ENCODE assay signal across 1 cellular context in the genomic region with DNA sequence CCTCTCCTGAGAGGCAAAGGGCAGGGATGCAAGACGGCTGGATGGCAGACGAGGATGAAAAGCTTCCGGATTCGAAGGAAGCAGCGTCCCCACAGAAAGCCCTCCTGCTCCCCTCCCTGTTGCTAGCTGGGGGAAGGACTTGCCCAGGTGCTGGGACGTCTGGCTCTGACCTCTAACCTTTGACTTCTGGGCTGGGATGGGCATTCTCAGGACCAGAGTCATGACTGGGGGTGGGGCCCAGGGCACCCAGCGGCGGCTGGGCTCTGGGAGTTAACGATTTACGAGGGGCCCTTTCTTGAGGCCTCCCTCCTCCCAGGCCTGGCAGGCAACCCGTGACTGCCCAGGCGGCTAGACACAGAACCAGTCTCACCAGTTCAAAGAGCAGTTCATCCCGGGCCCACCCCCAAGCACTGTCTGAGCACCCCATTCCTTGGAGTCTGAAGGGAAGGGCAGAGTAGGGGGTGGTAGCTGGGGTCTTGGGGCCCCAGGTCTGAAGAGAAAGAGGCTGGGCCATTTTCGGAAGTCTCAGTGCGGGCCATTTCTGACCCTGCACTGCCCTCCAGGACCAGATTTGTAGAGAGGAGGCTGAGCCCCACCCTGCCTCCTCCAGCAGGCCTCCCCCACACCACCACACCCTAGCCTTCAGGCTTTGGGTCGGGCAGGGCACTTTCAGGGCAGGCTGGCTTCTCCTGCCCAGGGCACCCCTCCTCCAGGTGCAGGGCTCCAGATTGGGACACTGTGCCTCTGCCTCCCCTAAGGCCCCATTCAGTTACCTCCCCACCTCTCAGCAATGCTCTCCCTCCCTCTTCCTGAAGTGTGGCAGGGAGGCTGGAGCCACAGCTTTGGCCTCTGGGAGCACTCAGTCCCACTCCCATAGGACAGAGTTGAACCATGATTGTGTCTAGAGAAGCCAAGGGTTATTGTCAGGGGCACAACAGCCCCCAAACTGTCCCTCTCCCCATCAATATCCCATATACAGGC.
TF ChIP-seq lines count a peak whose summit lies in the region.

No MANE protein-coding gene starts in this region.

TF ChIP-seq in GM23338, 12 proteins besides CTCF, POLR2A, EP300 and RAD21 (continued from another document):
- TF ChIP-seq, protein P1, sequence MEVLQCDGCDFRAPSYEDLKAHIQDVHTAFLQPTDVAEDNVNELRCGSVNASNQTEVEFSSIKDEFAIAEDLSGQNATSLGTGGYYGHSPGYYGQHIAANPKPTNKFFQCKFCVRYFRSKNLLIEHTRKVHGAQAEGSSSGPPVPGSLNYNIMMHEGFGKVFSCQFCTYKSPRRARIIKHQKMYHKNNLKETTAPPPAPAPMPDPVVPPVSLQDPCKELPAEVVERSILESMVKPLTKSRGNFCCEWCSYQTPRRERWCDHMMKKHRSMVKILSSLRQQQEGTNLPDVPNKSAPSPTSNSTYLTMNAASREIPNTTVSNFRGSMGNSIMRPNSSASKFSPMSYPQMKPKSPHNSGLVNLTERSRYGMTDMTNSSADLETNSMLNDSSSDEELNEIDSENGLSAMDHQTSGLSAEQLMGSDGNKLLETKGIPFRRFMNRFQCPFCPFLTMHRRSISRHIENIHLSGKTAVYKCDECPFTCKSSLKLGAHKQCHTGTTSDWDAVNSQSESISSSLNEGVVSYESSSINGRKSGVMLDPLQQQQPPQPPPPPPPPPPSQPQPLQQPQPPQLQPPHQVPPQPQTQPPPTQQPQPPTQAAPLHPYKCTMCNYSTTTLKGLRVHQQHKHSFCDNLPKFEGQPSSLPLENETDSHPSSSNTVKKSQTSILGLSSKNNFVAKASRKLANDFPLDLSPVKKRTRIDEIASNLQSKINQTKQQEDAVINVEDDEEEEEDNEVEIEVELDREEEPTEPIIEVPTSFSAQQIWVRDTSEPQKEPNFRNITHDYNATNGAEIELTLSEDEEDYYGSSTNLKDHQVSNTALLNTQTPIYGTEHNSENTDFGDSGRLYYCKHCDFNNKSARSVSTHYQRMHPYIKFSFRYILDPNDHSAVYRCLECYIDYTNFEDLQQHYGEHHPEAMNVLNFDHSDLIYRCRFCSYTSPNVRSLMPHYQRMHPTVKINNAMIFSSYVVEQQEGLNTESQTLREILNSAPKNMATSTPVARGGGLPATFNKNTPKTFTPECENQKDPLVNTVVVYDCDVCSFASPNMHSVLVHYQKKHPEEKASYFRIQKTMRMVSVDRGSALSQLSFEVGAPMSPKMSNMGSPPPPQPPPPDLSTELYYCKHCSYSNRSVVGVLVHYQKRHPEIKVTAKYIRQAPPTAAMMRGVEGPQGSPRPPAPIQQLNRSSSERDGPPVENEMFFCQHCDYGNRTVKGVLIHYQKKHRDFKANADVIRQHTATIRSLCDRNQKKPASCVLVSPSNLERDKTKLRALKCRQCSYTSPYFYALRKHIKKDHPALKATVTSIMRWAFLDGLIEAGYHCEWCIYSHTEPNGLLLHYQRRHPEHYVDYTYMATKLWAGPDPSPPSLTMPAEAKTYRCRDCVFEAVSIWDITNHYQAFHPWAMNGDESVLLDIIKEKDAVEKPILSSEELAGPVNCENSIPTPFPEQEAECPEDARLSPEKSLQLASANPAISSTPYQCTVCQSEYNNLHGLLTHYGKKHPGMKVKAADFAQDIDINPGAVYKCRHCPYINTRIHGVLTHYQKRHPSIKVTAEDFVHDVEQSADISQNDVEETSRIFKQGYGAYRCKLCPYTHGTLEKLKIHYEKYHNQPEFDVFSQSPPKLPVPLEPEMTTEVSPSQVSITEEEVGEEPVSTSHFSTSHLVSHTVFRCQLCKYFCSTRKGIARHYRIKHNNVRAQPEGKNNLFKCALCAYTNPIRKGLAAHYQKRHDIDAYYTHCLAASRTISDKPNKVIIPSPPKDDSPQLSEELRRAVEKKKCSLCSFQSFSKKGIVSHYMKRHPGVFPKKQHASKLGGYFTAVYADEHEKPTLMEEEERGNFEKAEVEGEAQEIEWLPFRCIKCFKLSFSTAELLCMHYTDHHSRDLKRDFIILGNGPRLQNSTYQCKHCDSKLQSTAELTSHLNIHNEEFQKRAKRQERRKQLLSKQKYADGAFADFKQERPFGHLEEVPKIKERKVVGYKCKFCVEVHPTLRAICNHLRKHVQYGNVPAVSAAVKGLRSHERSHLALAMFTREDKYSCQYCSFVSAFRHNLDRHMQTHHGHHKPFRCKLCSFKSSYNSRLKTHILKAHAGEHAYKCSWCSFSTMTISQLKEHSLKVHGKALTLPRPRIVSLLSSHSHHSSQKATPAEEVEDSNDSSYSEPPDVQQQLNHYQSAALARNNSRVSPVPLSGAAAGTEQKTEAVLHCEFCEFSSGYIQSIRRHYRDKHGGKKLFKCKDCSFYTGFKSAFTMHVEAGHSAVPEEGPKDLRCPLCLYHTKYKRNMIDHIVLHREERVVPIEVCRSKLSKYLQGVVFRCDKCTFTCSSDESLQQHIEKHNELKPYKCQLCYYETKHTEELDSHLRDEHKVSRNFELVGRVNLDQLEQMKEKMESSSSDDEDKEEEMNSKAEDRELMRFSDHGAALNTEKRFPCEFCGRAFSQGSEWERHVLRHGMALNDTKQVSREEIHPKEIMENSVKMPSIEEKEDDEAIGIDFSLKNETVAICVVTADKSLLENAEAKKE (CRISPR knock-in tag; IDR thresholded peaks at IDR 0.05), result no peak
- no peak for TF ChIP-seq EZH2phosphoT487 (IDR thresholded peaks at IDR 0.05; ENCODE audit: unreplicated experiment)
- TF ChIP-seq POLR2AphosphoS5 (IDR thresholded peaks at IDR 0.05; ENCODE audit: low read depth), result no peak
- no peak for TF ChIP-seq NANOG (IDR thresholded peaks at IDR 0.05; ENCODE audit: borderline replicate concordance)
- TF ChIP-seq, protein P2, sequence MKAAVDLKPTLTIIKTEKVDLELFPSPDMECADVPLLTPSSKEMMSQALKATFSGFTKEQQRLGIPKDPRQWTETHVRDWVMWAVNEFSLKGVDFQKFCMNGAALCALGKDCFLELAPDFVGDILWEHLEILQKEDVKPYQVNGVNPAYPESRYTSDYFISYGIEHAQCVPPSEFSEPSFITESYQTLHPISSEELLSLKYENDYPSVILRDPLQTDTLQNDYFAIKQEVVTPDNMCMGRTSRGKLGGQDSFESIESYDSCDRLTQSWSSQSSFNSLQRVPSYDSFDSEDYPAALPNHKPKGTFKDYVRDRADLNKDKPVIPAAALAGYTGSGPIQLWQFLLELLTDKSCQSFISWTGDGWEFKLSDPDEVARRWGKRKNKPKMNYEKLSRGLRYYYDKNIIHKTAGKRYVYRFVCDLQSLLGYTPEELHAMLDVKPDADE (IDR thresholded peaks at IDR 0.05), result no peak
TF ChIP-seq in GM23338: peak in this region for 0.
